In the genomic region with DNA sequence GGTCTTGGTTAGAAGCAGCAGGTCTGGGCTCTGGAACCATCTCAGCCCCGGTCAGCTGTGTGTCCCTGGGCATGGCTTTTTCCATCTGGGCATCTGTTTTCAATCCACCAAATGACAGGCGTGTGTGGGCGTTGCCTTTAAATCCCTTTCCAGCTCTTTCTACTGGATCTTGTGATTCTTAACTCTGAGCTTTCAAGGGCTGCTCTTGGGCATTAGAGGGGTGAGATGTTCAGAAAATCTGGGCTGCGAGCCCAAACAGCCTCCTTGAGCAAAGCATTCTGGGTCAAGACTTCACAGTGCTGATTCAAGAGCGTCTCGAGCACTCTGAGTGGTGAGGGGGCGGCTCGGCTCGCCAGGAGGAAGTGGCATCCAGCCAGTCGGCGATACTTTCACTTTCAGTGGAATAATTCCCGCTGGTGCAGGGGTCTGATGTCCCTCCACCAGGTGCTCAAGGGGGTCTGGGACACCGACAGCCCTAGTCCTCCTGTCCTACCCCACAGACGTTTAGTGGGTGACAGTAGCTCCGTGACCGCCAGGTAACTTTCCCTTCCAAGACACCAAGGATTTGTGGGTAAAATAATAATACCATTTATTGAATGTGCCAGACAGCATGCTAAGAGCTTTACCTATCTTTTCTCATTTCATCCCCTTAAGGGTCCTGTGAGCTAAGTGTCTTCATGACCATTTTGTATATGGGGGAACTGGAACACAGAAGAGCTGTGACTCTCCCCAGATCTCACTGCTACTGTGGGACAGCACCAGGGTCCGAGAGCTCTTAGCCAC, we compare ENCODE assay signal across 8 cellular contexts.
DNase-seq lines count a peak whose midpoint lies in the region; ATAC-seq lines count a peak whose summit lies in the region.

No MANE protein-coding gene starts in this region.

- H3K27ac ChIP-seq in CD8-positive, alpha-beta memory T cell (ENCODE audit: low read depth, low read length) = peak overlapping the region; percentile 75
- H3K27ac ChIP-seq in HUES6 (ENCODE audit: low read depth, low read length) (peak overlapping the region; percentile 83; the same call in 1 of the 2 replicates), right cardiac atrium (ENCODE audit: low read length) (peak overlapping the region; percentile 73)

- H3K4me2 ChIP-seq in skeletal muscle satellite cell (ENCODE audit: low read length) = peak overlapping the region; percentile 84

- H3K9ac ChIP-seq in HUES6 (ENCODE audit: low read length) (peak overlapping the region; percentile 26), skeletal muscle satellite cell (ENCODE audit: low read depth, low read length) (peak overlapping the region; percentile 83)

- H3K9me3 Mint-ChIP-seq in CD8-positive, alpha-beta memory T cell = no peaks in the 10 kb centered on the region

- 8% methylated on average over 17 of the region's 17 CpGs for WGBS in right cardiac atrium

- H3K9me3 ChIP-seq in CD8-positive, alpha-beta memory T cell (ENCODE audit: low read length) = no peaks in the 10 kb centered on the region
- H3K9me3 ChIP-seq in HUES6 (ENCODE audit: control insufficient read depth, insufficient read depth, low read depth, low read length) (no peaks in the 10 kb centered on the region), right cardiac atrium (ENCODE audit: control insufficient read depth, low read length) (no peaks in the 10 kb centered on the region), skeletal muscle satellite cell (replicated peaks; ENCODE audit: low read length) (no peaks in the 10 kb centered on the region)

- H3K27me3 ChIP-seq in CD8-positive, alpha-beta memory T cell (ENCODE audit: insufficient read depth, low read length, poor library complexity, severe bottlenecking) = no peaks in the 10 kb centered on the region
- H3K27me3 ChIP-seq in HUES6 (ENCODE audit: control insufficient read depth, insufficient read depth, low read length) = 0 out of 2 replicates have a peak, but pooled peaks cover 2% of the 10 kb centered on the region
- no peaks in the 10 kb centered on the region for H3K27me3 ChIP-seq in right cardiac atrium (ENCODE audit: control insufficient read depth, insufficient read depth)
- no peaks in the 10 kb centered on the region for H3K27me3 ChIP-seq in skeletal muscle satellite cell (ENCODE audit: control insufficient read depth, insufficient read depth, low read length)

- peak overlapping the region; percentile 98 to 100 (median 99) for H3K27ac Mint-ChIP-seq in CD8-positive, alpha-beta memory T cell

- peak overlapping the region; percentile 96 to 99 (median 97) for H3K4me3 Mint-ChIP-seq in CD8-positive, alpha-beta memory T cell

- H3K4me1 ChIP-seq in CD8-positive, alpha-beta memory T cell (ENCODE audit: insufficient read depth, low read length) = peaks cover 24% of the 10 kb centered on the region
- peaks cover 46% of the 10 kb centered on the region for H3K4me1 ChIP-seq in HUES6 (ENCODE audit: control insufficient read depth, insufficient read depth, low read length)
- H3K4me1 ChIP-seq in right cardiac atrium (ENCODE audit: control insufficient read depth, insufficient read depth, low read length) = peaks cover 8% of the 10 kb centered on the region
- H3K4me1 ChIP-seq in skeletal muscle satellite cell (ENCODE audit: control insufficient read depth, insufficient read depth, low read length) = peaks cover 16% of the 10 kb centered on the region

- ATAC-seq in GM21367 (IDR thresholded peaks at IDR 0.05; ENCODE audit: unreplicated experiment) (peak; percentile 59), right cardiac atrium (peak; percentile 95 to 96)

- H3K27me3 Mint-ChIP-seq in CD8-positive, alpha-beta memory T cell = peaks cover 0 to 7% of the 10 kb centered on the region in 2 donors

- intact Hi-C loops in right cardiac atrium (cut with DNase I) = no loop called here

- POLR2A ChIA-PET in CD8-positive, alpha-beta memory T cell (lab: Charles Lee) = interaction anchor here (0.6 to 2.3 kb wide), 9 partner anchors 9 to 197 kb away, joined by 3 to 20 read pairs (median 3); partner anchors contain the start of gene PLXNC1

- peak overlapping the region; percentile 70 for H3K4me3 ChIP-seq in CD8-positive, alpha-beta memory T cell (ENCODE audit: low read length)
- H3K4me3 ChIP-seq in HUES6 (ENCODE audit: low read depth, low read length) (no peak overlapping the region), right cardiac atrium (ENCODE audit: low read length) (peak overlapping the region; percentile 60), skeletal muscle satellite cell (ENCODE audit: low read length) (peak overlapping the region; percentile 84)

- peaks cover 32 to 47% (median 44%) of the 10 kb centered on the region in 3 donors for H3K4me1 Mint-ChIP-seq in CD8-positive, alpha-beta memory T cell

- peak; percentile 55 to 87 (median 75) for DNase-seq in CD8-positive, alpha-beta memory T cell
- DNase-seq in SW480 (ENCODE audit: low spot score) = peak; percentile 30
- DNase-seq in amniotic epithelial cell (ENCODE audit: low read depth) = peak; percentile 99
- peak; percentile 90 to 95 (median 93) for DNase-seq in right cardiac atrium
- no peak for DNase-seq in HuH-7 (ENCODE audit: low spot score)

- CTCF ChIA-PET in CD8-positive, alpha-beta memory T cell (lab: Charles Lee) = interaction anchor here (0.9 to 2.0 kb wide), 8 partner anchors 9 to 162 kb away, joined by 3 to 10 read pairs (median 4); partner anchors contain the start of gene PLXNC1

- peaks cover 10 to 43% (median 20%) of the 10 kb centered on the region in 3 donors for H3K36me3 Mint-ChIP-seq in CD8-positive, alpha-beta memory T cell

- no peaks in the 10 kb centered on the region for H3K36me3 ChIP-seq in CD8-positive, alpha-beta memory T cell (ENCODE audit: insufficient read depth, low read length)
- H3K36me3 ChIP-seq in HUES6 (ENCODE audit: control insufficient read depth, insufficient read depth, low read length) = no peaks in the 10 kb centered on the region
- H3K36me3 ChIP-seq in skeletal muscle satellite cell (ENCODE audit: insufficient read depth, low read length) = no peaks in the 10 kb centered on the region
